Comparison of ENCODE assay signal across 16 cellular contexts in genomic region chr17:82909322-82909904, GRCh38.
DNase-seq lines count a peak whose midpoint lies in the region; ATAC-seq, FAIRE-seq and TF ChIP-seq lines count a peak whose summit lies in the region.
"Had no signal": no experiment of that assay in that cellular context is flagged by ENCODE, and none has a peak within 500 bp of the region (broad histone marks: within the 10 kb centered on the region; RNA-seq: fewer than 3 reads in every experiment).

No MANE protein-coding gene starts in this region.

- no peak for TF ChIP-seq CTCF in activated CD8-positive, alpha-beta T cell treated with anti-CD3 and anti-CD28 coated beads for 36 hours (IDR thresholded peaks at IDR 0.05)
- no peak for TF ChIP-seq CTCF in H1 (IDR thresholded peaks at IDR 0.05; ENCODE audit: control extremely low read depth in 1 of 3, insufficient read depth in 1 of 3, low read depth in 1 of 3, low read length in 3 of 3)

- peaks cover 0 to 10% of the 10 kb centered on the region in 2 experiments for H4K20me1 ChIP-seq in H1 (replicated peaks in 1 of 2; ENCODE audit: control insufficient read depth in 1 of 2, insufficient read depth in 2 of 2, low read length in 2 of 2)

- TF ChIP-seq RAD21 in H1 (IDR thresholded peaks at IDR 0.05 in 1 of 2, conservative IDR thresholded peaks at IDR 0.05 in 1 of 2; ENCODE audit: low read depth in 2 of 2, low read length in 2 of 2) = no peak

- CTCF ChIA-PET in activated CD8-positive, alpha-beta T cell treated with anti-CD3 and anti-CD28 coated beads for 36 hours (lab: Charles Lee) = interaction anchor here (1.1 to 1.4 kb wide), 4 partner anchors 9 to 241 kb away, joined by 3 to 5 read pairs (median 3); no protein-coding TSS in a partner anchor
- CTCF ChIA-PET in H1 (lab: Charles Lee; ENCODE audit: partially characterized antibody) = interaction anchor here (0.9 to 1.7 kb wide), 4 partner anchors 8 to 34 kb away, joined by 3 to 5 read pairs (median 4); no protein-coding TSS in a partner anchor

- H2BK15ac ChIP-seq in H1 (ENCODE audit: low read length) = no peak overlapping the region

- no peaks in the 10 kb centered on the region for H3K4me1 ChIP-seq in H1 (replicated peaks in 1 of 4; ENCODE audit: control insufficient read depth in 3 of 4, insufficient read depth in 4 of 4, low read length in 3 of 4)

- H3K56ac ChIP-seq in H1 (replicated peaks; ENCODE audit: insufficient read length, low read depth, low read length) = no peak overlapping the region

- no peak overlapping the region for H3K4me3 ChIP-seq in H1 (ENCODE audit: extremely low read depth in 1 of 4, insufficient read depth in 2 of 4, low read depth in 3 of 4, low read length in 4 of 4)
- H3K4me3 ChIP-seq: psoas muscle had no signal

- no peak overlapping the region for H3K4ac ChIP-seq in H1 (replicated peaks; ENCODE audit: insufficient read length, low read depth, low read length)

- H3K27me3 Mint-ChIP-seq in T-helper 1 cell treated with Interleukin-12 subunit alpha and Interleukin-12 subunit beta and Interleukin-4 antibody, amounts not matched to agents 30 μg/mL and 1 μg/mL, for 36 hours (ENCODE audit: low read depth) = no peaks in the 10 kb centered on the region
- no peaks in the 10 kb centered on the region for H3K27me3 Mint-ChIP-seq in activated CD8-positive, alpha-beta T cell treated with anti-CD3 and anti-CD28 coated beads for 36 hours

- H3K36me3 Mint-ChIP-seq in T-helper 1 cell treated with Interleukin-12 subunit alpha and Interleukin-12 subunit beta and Interleukin-4 antibody, amounts not matched to agents 30 μg/mL and 1 μg/mL, for 36 hours (ENCODE audit: low read depth) = peaks cover 22% of the 10 kb centered on the region
- peaks cover 20% of the 10 kb centered on the region for H3K36me3 Mint-ChIP-seq in activated CD8-positive, alpha-beta T cell treated with anti-CD3 and anti-CD28 coated beads for 36 hours (ENCODE audit: low read depth)

- H3K9ac ChIP-seq in H1 (replicated peaks in 1 of 4; ENCODE audit: extremely low read depth in 1 of 4, low read depth in 3 of 4, low read length in 3 of 4) = no peak overlapping the region

- no peak overlapping the region for H4K8ac ChIP-seq in H1 (ENCODE audit: extremely low read depth, insufficient read depth, low read length)

- no peak overlapping the region for H3K18ac ChIP-seq in H1 (ENCODE audit: extremely low read depth, low read length)

- ATAC-seq in activated CD8-positive, alpha-beta T cell treated with anti-CD3 and anti-CD28 coated beads for 36 hours = peak; percentile 81
- ATAC-seq in GM18517 (IDR thresholded peaks at IDR 0.05; ENCODE audit: unreplicated experiment) = no peak
- ATAC-seq: psoas muscle had no signal

- TF ChIP-seq EP300 in H1 (IDR thresholded peaks at IDR 0.05; ENCODE audit: borderline replicate concordance in 1 of 2, low read depth in 2 of 2, low read length in 2 of 2) = no peak

- no peak overlapping the region for H4K91ac ChIP-seq in H1 (replicated peaks; ENCODE audit: insufficient read length, low read length)

- 0 out of 2 replicates have a peak overlapping the region, but pooled peaks have one; percentile 45 for H3K27ac ChIP-seq in H1 (ENCODE audit: low read depth, low read length)
- H3K27ac ChIP-seq: 22Rv1, psoas muscle had no signal

- no peak overlapping the region for H2BK12ac ChIP-seq in H1 (ENCODE audit: low read depth, low read length)

- H3K27ac Mint-ChIP-seq in T-helper 1 cell treated with Interleukin-12 subunit alpha and Interleukin-12 subunit beta and Interleukin-4 antibody, amounts not matched to agents 30 μg/mL and 1 μg/mL, for 36 hours = peak overlapping the region; percentile 36
- peak overlapping the region; percentile 6 for H3K27ac Mint-ChIP-seq in activated CD8-positive, alpha-beta T cell treated with anti-CD3 and anti-CD28 coated beads for 36 hours
- H3K27ac Mint-ChIP-seq: mesothelial cell of epicardium had no signal

- intact Hi-C loops in activated CD8-positive, alpha-beta T cell treated with anti-CD3 and anti-CD28 coated beads for 36 hours (cut with micrococcal nuclease) = no loop called here

- no peak overlapping the region for H4K5ac ChIP-seq in H1 (ENCODE audit: insufficient read length, low read depth, low read length)

- H3K9me3 ChIP-seq in H1 (ENCODE audit: insufficient read depth in 2 of 2, low read depth in 1 of 2, low read length in 1 of 2) = no peaks in the 10 kb centered on the region; a peak in 1 of 4 replicates
- H3K9me3 ChIP-seq: psoas muscle had no signal

- FAIRE-seq in H1 (lab: Jason Lieb, UNC) = no peak
- FAIRE-seq: RCC 7860 had no signal

- H3K4me1 Mint-ChIP-seq in T-helper 1 cell treated with Interleukin-12 subunit alpha and Interleukin-12 subunit beta and Interleukin-4 antibody, amounts not matched to agents 30 μg/mL and 1 μg/mL, for 36 hours (ENCODE audit: low read depth) = peaks cover 14% of the 10 kb centered on the region
- H3K4me1 Mint-ChIP-seq in activated CD8-positive, alpha-beta T cell treated with anti-CD3 and anti-CD28 coated beads for 36 hours (ENCODE audit: low read depth) = peaks cover 24% of the 10 kb centered on the region
- H3K4me1 Mint-ChIP-seq: mesothelial cell of epicardium had no signal

- POLR2A ChIA-PET in activated CD8-positive, alpha-beta T cell treated with anti-CD3 and anti-CD28 coated beads for 36 hours (lab: Charles Lee) = interaction anchor here (1.3 to 1.5 kb wide), 2 partner anchors 13 to 15 kb away, joined by 3 read pairs; no protein-coding TSS in a partner anchor
- POLR2A ChIA-PET in H1 (lab: Charles Lee; ENCODE audit: partially characterized antibody) = no interaction called here

- no peak overlapping the region for H2BK120ac ChIP-seq in H1 (replicated peaks; ENCODE audit: low read depth, low read length)

- no peak overlapping the region for H2AK5ac ChIP-seq in H1 (ENCODE audit: low read depth, low read length)

- no peak overlapping the region for H2BK20ac ChIP-seq in H1 (ENCODE audit: low read length)

- no peak overlapping the region for H2AFZ ChIP-seq in H1 (ENCODE audit: low read length)

- DNase-seq in T-helper 1 cell (no peak), H1 (ENCODE audit: low read depth in 1 of 2, low spot score in 2 of 2) (no peak), kidney tubule cell (ENCODE audit: low spot score) (no peak), superior temporal gyrus (ENCODE audit: extremely low spot score) (no peak)
- peak; percentile 74 for DNase-seq in activated CD8-positive, alpha-beta T cell treated with anti-CD3 and anti-CD28 coated beads for 36 hours
- peak; percentile 2 to 38 for DNase-seq in stimulated activated CD8-positive, alpha-beta memory T cell treated with anti-CD3 and anti-CD28 coated beads, Interleukin-4, amount 100 ng/mL, for 4 hours (ENCODE audit: low read depth in 2 of 2, low spot score in 1 of 2)
- DNase-seq: cerebellar nuclear complex, NCI-H1105 treated with DMSO at 0.1 percent for 48 hours, NCI-H510A, T-helper 9 cell had no signal

- TF ChIP-seq POLR2A in H1 (IDR thresholded peaks at IDR 0.05; ENCODE audit: control extremely low read depth in 1 of 2, low read depth in 2 of 2, low read length in 2 of 2) = no peak

- H2BK5ac ChIP-seq in H1 (ENCODE audit: low read depth, low read length) = no peak overlapping the region

- no peak overlapping the region for H3K14ac ChIP-seq in H1 (ENCODE audit: insufficient read length)

- H3K4me2 ChIP-seq in H1 (ENCODE audit: insufficient read depth in 1 of 2, low read depth in 2 of 2, low read length in 2 of 2) = no peak overlapping the region

- peaks cover 0 to 15% (median 2%) of the 10 kb centered on the region in 4 experiments; a peak in 6 of 8 replicates for H3K36me3 ChIP-seq in H1 (ENCODE audit: control insufficient read depth in 2 of 4, insufficient read depth in 4 of 4, low read length in 3 of 4)

- WGBS in H1 (ENCODE audit: extremely low coverage in 1 of 2, insufficient coverage in 1 of 2, insufficient read length in 1 of 2, insufficient replicate concordance in 2 of 2, low coverage in 1 of 2, low lambda C conversion rate in 2 of 2, missing lambda C conversion rate in 1 of 2), 2 experiments = 84% methylated on average over 22 of the region's 26 CpGs; no CpG with 5 or more reads in 1 of the 2 experiments

- no peak overlapping the region for H3K4me3 Mint-ChIP-seq in T-helper 1 cell treated with Interleukin-12 subunit alpha and Interleukin-12 subunit beta and Interleukin-4 antibody, amounts not matched to agents 30 μg/mL and 1 μg/mL, for 36 hours
- no peak overlapping the region for H3K4me3 Mint-ChIP-seq in activated CD8-positive, alpha-beta T cell treated with anti-CD3 and anti-CD28 coated beads for 36 hours
- H3K4me3 Mint-ChIP-seq: mesothelial cell of epicardium had no signal

- H3K23me2 ChIP-seq in H1 (ENCODE audit: low read depth, low read length) = no peaks in the 10 kb centered on the region

- peaks cover 3% of the 10 kb centered on the region; the same call in 1 of the 2 replicates for H3K79me1 ChIP-seq in H1 (ENCODE audit: low read depth, low read length)

- H3K79me2 ChIP-seq in H1 (ENCODE audit: control insufficient read depth in 1 of 2, insufficient read depth in 2 of 2, low read length in 2 of 2) = no peaks in the 10 kb centered on the region

- no peak overlapping the region for H3K23ac ChIP-seq in H1 (ENCODE audit: insufficient read length)

- H3K9me3 Mint-ChIP-seq in T-helper 1 cell treated with Interleukin-12 subunit alpha and Interleukin-12 subunit beta and Interleukin-4 antibody, amounts not matched to agents 30 μg/mL and 1 μg/mL, for 36 hours = no peaks in the 10 kb centered on the region
- no peaks in the 10 kb centered on the region for H3K9me3 Mint-ChIP-seq in activated CD8-positive, alpha-beta T cell treated with anti-CD3 and anti-CD28 coated beads for 36 hours
- H3K9me3 Mint-ChIP-seq: mesothelial cell of epicardium had no signal

- H3K27me3 ChIP-seq in H1 (replicated peaks in 1 of 4; ENCODE audit: control insufficient read depth in 3 of 4, extremely low read depth in 1 of 4, insufficient read depth in 3 of 4, low read length in 3 of 4) = no peaks in the 10 kb centered on the region

TF ChIP-seq in H1, 55 proteins besides CTCF, POLR2A, EP300 and RAD21 (continues in another document):
- TF ChIP-seq SIRT6 (IDR thresholded peaks at IDR 0.05; ENCODE audit: low read length) (no peak), CHD2 (IDR thresholded peaks at IDR 0.05; ENCODE audit: low read length) (no peak), SIN3A (conservative IDR thresholded peaks at IDR 0.05 in 1 of 2, IDR thresholded peaks at IDR 0.05 in 1 of 2; ENCODE audit: low read depth in 1 of 2, low read length in 2 of 2) (no peak), RNF2 (IDR thresholded peaks at IDR 0.05; ENCODE audit: borderline replicate concordance, low read depth, low read length, missing control alignments, poor library complexity, severe bottlenecking) (no peak), BRCA1 (IDR thresholded peaks at IDR 0.05; ENCODE audit: low read depth, low read length) (no peak), HDAC2 (IDR thresholded peaks at IDR 0.05; ENCODE audit: borderline replicate concordance in 1 of 2, low read depth in 2 of 2, low read length in 2 of 2) (no peak), TCF12 (IDR thresholded peaks at IDR 0.05; ENCODE audit: low read depth, low read length) (no peak), KDM1A (IDR thresholded peaks at IDR 0.05; ENCODE audit: borderline replicate concordance, low read length) (no peak), NANOG (IDR thresholded peaks at IDR 0.05; ENCODE audit: insufficient read depth, low read depth, low read length, poor library complexity, severe bottlenecking) (no peak), BCL11A (IDR thresholded peaks at IDR 0.05; ENCODE audit: low read depth in 2 of 2, low read length in 2 of 2) (no peak)

Comparison
In these comparisons a context has a peak if more than half of its experiments do, and no peak if none do; other contexts are left out.
1. DNase-seq: peak in activated CD8-positive, alpha-beta T cell treated with anti-CD3 and anti-CD28 coated beads for 36 hours (single experiment) and stimulated activated CD8-positive, alpha-beta memory T cell treated with anti-CD3 and anti-CD28 coated beads, Interleukin-4, amount 100 ng/mL, for 4 hours (2 of 2); none in T-helper 1 cell (0 of 5), H1 (0 of 2), kidney tubule cell (single experiment) and superior temporal gyrus (single experiment).